Comparison of ENCODE assay signal across 11 cellular contexts in genomic region chr6:20377623-20378265, GRCh38. TPM values are rescaled to one million over a fixed set of nuclear protein-coding genes. Genes with fewer than 3 reads are reported as not detected.
DNase-seq lines count a peak whose midpoint lies in the region; ATAC-seq, FAIRE-seq and TF ChIP-seq lines count a peak whose summit lies in the region.
"Had no signal": no experiment of that assay in that cellular context is flagged by ENCODE, and none has a peak within 500 bp of the region (broad histone marks: within the 10 kb centered on the region; RNA-seq: fewer than 3 reads in every experiment).

No MANE protein-coding gene starts in this region.

- intact Hi-C loops in activated T-helper 1 cell treated with anti-CD3 and anti-CD28 coated beads, Interleukin-12 subunit alpha, Interleukin-12 subunit beta, Interleukin-2, Interleukin-4 antibody, amounts not matched to agents 30 ng/mL and 10 ng/mL and 1 ng/mL, durations not matched to agents 14 hours and 24 hours and 36 hours (cut with micrococcal nuclease): no loop called here
- intact Hi-C loops in right lobe of liver (cut with DNase I): no loop called here

- H3K9me3 Mint-ChIP-seq in CD4-positive, CD25-positive, alpha-beta regulatory T cell: peaks cover 0 to 2% (median 0%) of the 10 kb centered on the region in 7 donors
- H3K9me3 Mint-ChIP-seq in astrocyte (ENCODE audit: unreplicated experiment): no peaks in the 10 kb centered on the region
- peaks cover 4% of the 10 kb centered on the region for H3K9me3 Mint-ChIP-seq in activated T-helper 1 cell treated with anti-CD3 and anti-CD28 coated beads, Interleukin-12 subunit alpha, Interleukin-12 subunit beta, Interleukin-2, Interleukin-4 antibody, amounts not matched to agents 30 ng/mL and 10 ng/mL and 1 ng/mL, durations not matched to agents 14 hours and 24 hours and 36 hours

- FAIRE-seq in astrocyte (lab: Jason Lieb, UNC): peak; percentile 9

- H3K27ac ChIP-seq in CD4-positive, CD25-positive, alpha-beta regulatory T cell (ENCODE audit: insufficient read depth, low read length, poor library complexity, severe bottlenecking): no peak overlapping the region
- H3K27ac ChIP-seq in astrocyte (ENCODE audit: low read depth, low read length) (peak overlapping the region; percentile 33), right lobe of liver (no peak overlapping the region)
- H3K27ac ChIP-seq: HL-60 had no signal

- no peak overlapping the region for H3K4me3 ChIP-seq in CD4-positive, CD25-positive, alpha-beta regulatory T cell (ENCODE audit: low read depth, low read length)
- no peak overlapping the region for H3K4me3 ChIP-seq in astrocyte (ENCODE audit: insufficient read depth, low read depth, low read length)
- H3K4me3 ChIP-seq in right lobe of liver: no peak overlapping the region
- H3K4me3 ChIP-seq: spleen had no signal

- H3K36me3 Mint-ChIP-seq in CD4-positive, CD25-positive, alpha-beta regulatory T cell: peaks cover 8% of the 10 kb centered on the region
- no peaks in the 10 kb centered on the region for H3K36me3 Mint-ChIP-seq in astrocyte (ENCODE audit: low read depth, unreplicated experiment)
- peaks cover 3% of the 10 kb centered on the region for H3K36me3 Mint-ChIP-seq in activated T-helper 1 cell treated with anti-CD3 and anti-CD28 coated beads, Interleukin-12 subunit alpha, Interleukin-12 subunit beta, Interleukin-2, Interleukin-4 antibody, amounts not matched to agents 30 ng/mL and 10 ng/mL and 1 ng/mL, durations not matched to agents 14 hours and 24 hours and 36 hours (ENCODE audit: low read depth)

- ATAC-seq in CD4-positive, CD25-positive, alpha-beta regulatory T cell (ENCODE audit: low read depth in 2 of 2): no peak
- no peak for ATAC-seq in GM19328 (IDR thresholded peaks at IDR 0.05; ENCODE audit: unreplicated experiment)
- no peak for ATAC-seq in right lobe of liver

- H2AFZ ChIP-seq in astrocyte (ENCODE audit: low read depth, low read length): no peak overlapping the region

- no peaks in the 10 kb centered on the region for H3K36me3 ChIP-seq in CD4-positive, CD25-positive, alpha-beta regulatory T cell (ENCODE audit: control insufficient read depth, insufficient read depth, low read length)
- H3K36me3 ChIP-seq in astrocyte (ENCODE audit: insufficient read depth, low read length) (no peaks in the 10 kb centered on the region), right lobe of liver (no peaks in the 10 kb centered on the region)
- H3K36me3 ChIP-seq: spleen had no signal

- no peak for TF ChIP-seq CTCF in astrocyte (IDR thresholded peaks at IDR 0.05; ENCODE audit: insufficient read depth, low read depth, low read length)
- TF ChIP-seq CTCF in right lobe of liver (IDR thresholded peaks at IDR 0.05): no peak

- peak in 1 of 3 donors; percentile 28 for DNase-seq in CD4-positive, CD25-positive, alpha-beta regulatory T cell
- DNase-seq in HS-5 (ENCODE audit: low read depth) (peak; percentile 80), astrocyte (ENCODE audit: low read depth) (peak; percentile 86), left kidney (ENCODE audit: low read depth, low spot score) (peak; percentile 65), right lobe of liver (no peak)
- no peak for DNase-seq in effector CD4-positive, alpha-beta T cell
- DNase-seq in activated T-helper 1 cell treated with anti-CD3 and anti-CD28 coated beads, Interleukin-12 subunit alpha, Interleukin-12 subunit beta, Interleukin-2, Interleukin-4 antibody, amounts not matched to agents 30 ng/mL and 10 ng/mL and 1 ng/mL, durations not matched to agents 14 hours and 24 hours and 36 hours (ENCODE audit: low spot score): no peak
- DNase-seq: islet precursor cell, spleen had no signal

- 39% methylated on average over 5 of the region's 5 CpGs for WGBS in right lobe of liver (ENCODE audit: insufficient coverage, low coverage, low lambda C conversion rate, missing lambda C conversion rate)

- peaks cover 6 to 41% (median 24%) of the 10 kb centered on the region in 4 donors for H3K4me1 Mint-ChIP-seq in CD4-positive, CD25-positive, alpha-beta regulatory T cell
- H3K4me1 Mint-ChIP-seq in astrocyte (ENCODE audit: low read depth, unreplicated experiment): peaks cover 22% of the 10 kb centered on the region
- peaks cover 21% of the 10 kb centered on the region for H3K4me1 Mint-ChIP-seq in activated T-helper 1 cell treated with anti-CD3 and anti-CD28 coated beads, Interleukin-12 subunit alpha, Interleukin-12 subunit beta, Interleukin-2, Interleukin-4 antibody, amounts not matched to agents 30 ng/mL and 10 ng/mL and 1 ng/mL, durations not matched to agents 14 hours and 24 hours and 36 hours (ENCODE audit: low read depth)

- H3K79me2 ChIP-seq in astrocyte (ENCODE audit: insufficient read depth, low read length): no peaks in the 10 kb centered on the region

- H3K27ac Mint-ChIP-seq in CD4-positive, CD25-positive, alpha-beta regulatory T cell: peak overlapping the region in 2 of 3 donors; percentile 15 to 79
- H3K27ac Mint-ChIP-seq in astrocyte (ENCODE audit: unreplicated experiment): peak overlapping the region; percentile 7
- H3K27ac Mint-ChIP-seq in activated T-helper 1 cell treated with anti-CD3 and anti-CD28 coated beads, Interleukin-12 subunit alpha, Interleukin-12 subunit beta, Interleukin-2, Interleukin-4 antibody, amounts not matched to agents 30 ng/mL and 10 ng/mL and 1 ng/mL, durations not matched to agents 14 hours and 24 hours and 36 hours: no peak overlapping the region

- peak overlapping the region; percentile 74 for H3K4me2 ChIP-seq in astrocyte (ENCODE audit: low read length)

- H3K4me1 ChIP-seq in CD4-positive, CD25-positive, alpha-beta regulatory T cell (ENCODE audit: control insufficient read depth, insufficient read depth, low read length, poor library complexity, severe bottlenecking): peaks cover 11% of the 10 kb centered on the region
- H3K4me1 ChIP-seq in astrocyte (ENCODE audit: insufficient read depth, low read length) (peaks cover 21% of the 10 kb centered on the region), right lobe of liver (no peaks in the 10 kb centered on the region)

- H3K27me3 Mint-ChIP-seq in CD4-positive, CD25-positive, alpha-beta regulatory T cell: no peaks in the 10 kb centered on the region
- H3K27me3 Mint-ChIP-seq in astrocyte (ENCODE audit: low read depth, unreplicated experiment): no peaks in the 10 kb centered on the region
- no peaks in the 10 kb centered on the region for H3K27me3 Mint-ChIP-seq in activated T-helper 1 cell treated with anti-CD3 and anti-CD28 coated beads, Interleukin-12 subunit alpha, Interleukin-12 subunit beta, Interleukin-2, Interleukin-4 antibody, amounts not matched to agents 30 ng/mL and 10 ng/mL and 1 ng/mL, durations not matched to agents 14 hours and 24 hours and 36 hours (ENCODE audit: insufficient read depth)

- H3K4me3 Mint-ChIP-seq in CD4-positive, CD25-positive, alpha-beta regulatory T cell: peak overlapping the region in 1 of 4 donors; percentile 43
- H3K4me3 Mint-ChIP-seq in astrocyte (ENCODE audit: unreplicated experiment): no peak overlapping the region
- H3K4me3 Mint-ChIP-seq in activated T-helper 1 cell treated with anti-CD3 and anti-CD28 coated beads, Interleukin-12 subunit alpha, Interleukin-12 subunit beta, Interleukin-2, Interleukin-4 antibody, amounts not matched to agents 30 ng/mL and 10 ng/mL and 1 ng/mL, durations not matched to agents 14 hours and 24 hours and 36 hours: no peak overlapping the region

- no peaks in the 10 kb centered on the region for H3K27me3 ChIP-seq in CD4-positive, CD25-positive, alpha-beta regulatory T cell (ENCODE audit: control insufficient read depth, insufficient read depth, low read length)
- no peaks in the 10 kb centered on the region for H3K27me3 ChIP-seq in astrocyte (ENCODE audit: insufficient read depth, low read length)
- H3K27me3 ChIP-seq in right lobe of liver: no peaks in the 10 kb centered on the region
- H3K27me3 ChIP-seq: spleen had no signal

- H4K20me1 ChIP-seq in astrocyte (ENCODE audit: insufficient read depth, low read length): no peaks in the 10 kb centered on the region

- no peak for TF ChIP-seq POLR2A in right lobe of liver (IDR thresholded peaks at IDR 0.05)

- no peak overlapping the region for H3K9ac ChIP-seq in astrocyte (ENCODE audit: low read length)

- H3K9me3 ChIP-seq in CD4-positive, CD25-positive, alpha-beta regulatory T cell (ENCODE audit: control insufficient read depth in 2 of 2, low read length in 2 of 2): no peaks in the 10 kb centered on the region
- no peaks in the 10 kb centered on the region for H3K9me3 ChIP-seq in astrocyte (ENCODE audit: insufficient read depth, low read depth, low read length)
- H3K9me3 ChIP-seq in right lobe of liver: no peaks in the 10 kb centered on the region
- H3K9me3 ChIP-seq: spleen had no signal

RNA-seq across cellular contexts. Expression of gene E2F3, which starts 23.9 kb away (rescaled TPM):
- 14.0 TPM for total RNA-seq in CD4-positive, CD25-positive, alpha-beta regulatory T cell
- 1 to 10 TPM; 5.2 to 8.5 (median 7.1) TPM for polyA plus RNA-seq in CD4-positive, CD25-positive, alpha-beta regulatory T cell
- 24.8 and 27.4 TPM in 2 replicates for total RNA-seq in astrocyte
- 30.3 and 30.5 TPM in 2 replicates for total RNA-seq in activated T-helper 1 cell treated with anti-CD3 and anti-CD28 coated beads, Interleukin-12 subunit alpha, Interleukin-12 subunit beta, Interleukin-2, Interleukin-4 antibody, amounts not matched to agents 30 ng/mL and 10 ng/mL and 1 ng/mL, durations not matched to agents 14 hours and 24 hours and 36 hours
- total RNA-seq in right lobe of liver: 1 to 10 TPM; 1.1 to 6.3 (median 4.1) TPM

Comparison
In these comparisons a context has a peak if more than half of its experiments do, and no peak if none do; other contexts are left out.
1. DNase-seq: peak in HS-5 (single experiment), astrocyte (single experiment) and left kidney (single experiment); none in effector CD4-positive, alpha-beta T cell (single experiment), activated T-helper 1 cell treated with anti-CD3 and anti-CD28 coated beads, Interleukin-12 subunit alpha, Interleukin-12 subunit beta, Interleukin-2, Interleukin-4 antibody, amounts not matched to agents 30 ng/mL and 10 ng/mL and 1 ng/mL, durations not matched to agents 14 hours and 24 hours and 36 hours (single experiment) and right lobe of liver (0 of 3).